Comparison of ENCODE assay signal across 8 cellular contexts in the genomic region with DNA sequence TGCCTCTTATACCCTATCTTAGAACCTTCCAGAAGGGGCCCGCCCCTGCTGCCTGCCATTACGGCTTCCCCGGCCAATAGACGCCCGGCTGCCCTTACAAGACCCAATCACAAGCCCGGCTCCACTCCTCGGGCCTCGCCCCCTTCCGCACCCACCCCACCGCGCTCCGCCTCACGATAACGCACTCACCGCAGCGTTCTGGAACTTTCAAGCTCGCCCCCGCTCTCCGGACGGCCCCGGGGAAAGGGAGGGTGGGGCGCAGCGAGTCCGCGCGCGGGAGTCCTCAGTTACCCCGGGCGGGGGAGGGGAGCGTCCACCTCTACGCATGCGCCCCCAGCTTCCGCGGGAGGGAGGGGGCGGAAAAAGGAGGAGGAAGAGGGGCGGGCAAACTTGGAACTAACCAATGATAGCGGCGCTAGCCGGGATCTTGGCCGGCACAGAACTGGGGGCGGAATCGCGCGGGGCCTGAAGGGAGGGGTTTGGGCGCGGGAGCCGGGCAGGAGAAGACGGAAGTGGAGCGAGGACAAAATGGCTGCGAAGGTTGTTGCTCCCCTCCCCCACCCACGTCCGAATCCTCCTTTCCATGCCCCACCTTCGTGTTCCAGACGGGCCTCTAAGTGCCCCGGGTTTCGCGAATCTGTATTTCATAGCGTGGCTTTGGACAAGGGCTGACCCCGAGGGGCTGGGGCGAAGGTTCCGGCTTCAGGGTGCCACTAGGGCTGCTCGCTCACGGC. TPM values are rescaled to one million over a fixed set of nuclear protein-coding genes. Genes with fewer than 3 reads are reported as not detected.
DNase-seq lines count a peak whose midpoint lies in the region; ATAC-seq and TF ChIP-seq lines count a peak whose summit lies in the region.

No MANE protein-coding gene starts in this region.

- H3K4me1 ChIP-seq in esophagus muscularis mucosa (peaks cover 43 to 68% (median 58%) of the 10 kb centered on the region in 4 donors), muscle layer of duodenum (ENCODE audit: control insufficient read depth in 1 of 2, insufficient read depth in 2 of 2, low read length in 2 of 2) (peaks cover 34 to 58% of the 10 kb centered on the region in 2 donors)

- 1% methylated on average over 38 of the region's 63 CpGs for WGBS in esophagus muscularis mucosa

- no peaks in the 10 kb centered on the region for H3K27me3 Mint-ChIP-seq in activated T-cell treated with anti-CD3 and anti-CD28 coated beads, Interleukin-2, amount 50 U/mL, for 72 hours (ENCODE audit: low read depth)

- peak; percentile 89 for ATAC-seq in GM21737 (IDR thresholded peaks at IDR 0.05; ENCODE audit: unreplicated experiment)
- peak; percentile 86 to 89 for ATAC-seq in activated T-cell treated with anti-CD3 and anti-CD28 coated beads, Interleukin-2, amount 50 U/mL, for 72 hours (replicated peaks in 1 of 2)

- intact Hi-C loops in esophagus muscularis mucosa (cut with DNase I) = no loop called here

- H3K4me3 ChIP-seq in esophagus muscularis mucosa = peak overlapping the region; percentile 69 to 93 (median 84)
- peak overlapping the region; percentile 90 to 96 for H3K4me3 ChIP-seq in muscle layer of duodenum (ENCODE audit: low read depth in 1 of 2, low read length in 2 of 2)

- TF ChIP-seq CTCF in esophagus muscularis mucosa (IDR thresholded peaks at IDR 0.05) = peak in 1 of 3 experiments; percentile 14

- H3K27ac Mint-ChIP-seq in activated T-cell treated with anti-CD3 and anti-CD28 coated beads, Interleukin-2, amount 50 U/mL, for 72 hours = peak overlapping the region; percentile 100

- H3K9me3 ChIP-seq in esophagus muscularis mucosa = no peaks in the 10 kb centered on the region
- H3K9me3 ChIP-seq in muscle layer of duodenum (ENCODE audit: control insufficient read depth in 1 of 2, low read length in 2 of 2) = no peaks in the 10 kb centered on the region

- no peak for TF ChIP-seq EP300 in esophagus muscularis mucosa (IDR thresholded peaks at IDR 0.05)

- no peaks in the 10 kb centered on the region for H3K9me3 Mint-ChIP-seq in activated T-cell treated with anti-CD3 and anti-CD28 coated beads, Interleukin-2, amount 50 U/mL, for 72 hours

- H3K27ac ChIP-seq in esophagus muscularis mucosa (replicated peaks in 1 of 4) (peak overlapping the region; percentile 97 to 100 (median 100)), muscle layer of duodenum (ENCODE audit: low read length) (peak overlapping the region; percentile 100)

- no peaks in the 10 kb centered on the region for H3K27me3 ChIP-seq in esophagus muscularis mucosa
- no peaks in the 10 kb centered on the region for H3K27me3 ChIP-seq in muscle layer of duodenum (ENCODE audit: low read depth, low read length)

- DNase-seq in DMS153 (lab: John Stamatoyannopoulos, UW) = peak; percentile 99
- peak; percentile 99 for DNase-seq in KG1 (lab: John Stamatoyannopoulos, UW)
- peak; percentile 100 for DNase-seq in activated T-cell treated with anti-CD3 and anti-CD28 coated beads, Interleukin-2, amount 50 U/mL, for 72 hours
- DNase-seq in esophagus muscularis mucosa (ENCODE audit: extremely low spot score) = peak; percentile 100
- peak; percentile 99 for DNase-seq in stimulated activated CD8-positive, alpha-beta memory T cell treated with anti-CD3 and anti-CD28 coated beads, Interleukin-7, amount 100 ng/mL, for 24 hours (ENCODE audit: low read depth)

- peaks cover 71% of the 10 kb centered on the region for H3K4me1 Mint-ChIP-seq in activated T-cell treated with anti-CD3 and anti-CD28 coated beads, Interleukin-2, amount 50 U/mL, for 72 hours (ENCODE audit: low read depth)

- H3K36me3 Mint-ChIP-seq in activated T-cell treated with anti-CD3 and anti-CD28 coated beads, Interleukin-2, amount 50 U/mL, for 72 hours (ENCODE audit: insufficient read depth in 2 of 2) = peaks cover 41 to 53% of the 10 kb centered on the region in 2 donors

- H3K36me3 ChIP-seq in esophagus muscularis mucosa (peaks cover 31 to 39% (median 35%) of the 10 kb centered on the region in 4 donors), muscle layer of duodenum (ENCODE audit: control insufficient read depth in 1 of 2, insufficient read depth in 2 of 2, low read length in 2 of 2) (peaks cover 26 to 48% of the 10 kb centered on the region in 2 donors)

- H3K4me3 Mint-ChIP-seq in activated T-cell treated with anti-CD3 and anti-CD28 coated beads, Interleukin-2, amount 50 U/mL, for 72 hours = peak overlapping the region; percentile 99

- TF ChIP-seq POLR2A in esophagus muscularis mucosa (IDR thresholded peaks at IDR 0.05; ENCODE audit: low read depth) = peak; percentile 32

TF ChIP-seq in PFSK-1, 5 proteins besides CTCF, POLR2A, EP300 and RAD21:
- peak; percentile 69; the same call in 1 of the 2 replicates for TF ChIP-seq POLR2AphosphoS5 (IDR thresholded peaks at IDR 0.05; ENCODE audit: low read depth, low read length)
- TF ChIP-seq, protein P1, sequence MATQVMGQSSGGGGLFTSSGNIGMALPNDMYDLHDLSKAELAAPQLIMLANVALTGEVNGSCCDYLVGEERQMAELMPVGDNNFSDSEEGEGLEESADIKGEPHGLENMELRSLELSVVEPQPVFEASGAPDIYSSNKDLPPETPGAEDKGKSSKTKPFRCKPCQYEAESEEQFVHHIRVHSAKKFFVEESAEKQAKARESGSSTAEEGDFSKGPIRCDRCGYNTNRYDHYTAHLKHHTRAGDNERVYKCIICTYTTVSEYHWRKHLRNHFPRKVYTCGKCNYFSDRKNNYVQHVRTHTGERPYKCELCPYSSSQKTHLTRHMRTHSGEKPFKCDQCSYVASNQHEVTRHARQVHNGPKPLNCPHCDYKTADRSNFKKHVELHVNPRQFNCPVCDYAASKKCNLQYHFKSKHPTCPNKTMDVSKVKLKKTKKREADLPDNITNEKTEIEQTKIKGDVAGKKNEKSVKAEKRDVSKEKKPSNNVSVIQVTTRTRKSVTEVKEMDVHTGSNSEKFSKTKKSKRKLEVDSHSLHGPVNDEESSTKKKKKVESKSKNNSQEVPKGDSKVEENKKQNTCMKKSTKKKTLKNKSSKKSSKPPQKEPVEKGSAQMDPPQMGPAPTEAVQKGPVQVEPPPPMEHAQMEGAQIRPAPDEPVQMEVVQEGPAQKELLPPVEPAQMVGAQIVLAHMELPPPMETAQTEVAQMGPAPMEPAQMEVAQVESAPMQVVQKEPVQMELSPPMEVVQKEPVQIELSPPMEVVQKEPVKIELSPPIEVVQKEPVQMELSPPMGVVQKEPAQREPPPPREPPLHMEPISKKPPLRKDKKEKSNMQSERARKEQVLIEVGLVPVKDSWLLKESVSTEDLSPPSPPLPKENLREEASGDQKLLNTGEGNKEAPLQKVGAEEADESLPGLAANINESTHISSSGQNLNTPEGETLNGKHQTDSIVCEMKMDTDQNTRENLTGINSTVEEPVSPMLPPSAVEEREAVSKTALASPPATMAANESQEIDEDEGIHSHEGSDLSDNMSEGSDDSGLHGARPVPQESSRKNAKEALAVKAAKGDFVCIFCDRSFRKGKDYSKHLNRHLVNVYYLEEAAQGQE (IDR thresholded peaks at IDR 0.05; ENCODE audit: insufficient read depth in 1 of 2, low read depth in 2 of 2, low read length in 2 of 2) = no peak
- peak; percentile 90 for TF ChIP-seq TAF1 (IDR thresholded peaks at IDR 0.05; ENCODE audit: borderline replicate concordance, insufficient read depth, low read length)
- peak; percentile 60 for TF ChIP-seq FOXP2 (optimal IDR thresholded peaks at IDR 0.05; ENCODE audit: borderline replicate concordance, extremely low read depth, extremely low read length, insufficient read depth)

RNA-seq across cellular contexts. Expression of a gene that starts 0.4 kb away (rescaled TPM):
- polyA plus RNA-seq in PFSK-1 (2012; ENCODE audit: insufficient read length, low read depth) = 536 TPM
- total RNA-seq in activated T-cell treated with anti-CD3 and anti-CD28 coated beads, Interleukin-2, amount 50 U/mL, for 72 hours = 1,000 to 10,000 TPM; 1,108 to 1,228 TPM
- total RNA-seq in esophagus muscularis mucosa = 1,000 to 10,000 TPM in 3 of 4 donors, 100 to 1,000 TPM in 1; 982 to 1,379 (median 1,192) TPM

Comparison
In these comparisons a context has a peak if more than half of its experiments do, and no peak if none do; other contexts are left out.
1. Peak in every context shown above with its lines: DNase-seq, ATAC-seq, H3K4me3 ChIP-seq and H3K27ac ChIP-seq.